In genomic region chr6:53794720-53795253, GRCh38 we compare ENCODE assay signal across 8 cellular contexts. TPM values are rescaled to one million over a fixed set of nuclear protein-coding genes. Genes with fewer than 3 reads are reported as not detected.
DNase-seq lines count a peak whose midpoint lies in the region; ATAC-seq and TF ChIP-seq lines count a peak whose summit lies in the region.

TSS of gene LRRC1 (plus strand) at chr6:53795005. CDS start at chr6:53795257, 252 bp downstream.

- H3K27me3 Mint-ChIP-seq in chondrocyte (ENCODE audit: low read depth) = no peaks in the 10 kb centered on the region

- H3K9me3 ChIP-seq in AG04450 (ENCODE audit: control insufficient read depth, insufficient read depth, low read length) = no peaks in the 10 kb centered on the region; the same call in 1 of the 2 replicates

- TF ChIP-seq CTCF in AG04450 (IDR thresholded peaks at IDR 0.05; ENCODE audit: low read depth, low read length) = no peak
- no peak for TF ChIP-seq CTCF in chondrocyte (IDR thresholded peaks at IDR 0.05)

- POLR2A ChIA-PET in AG04450 (lab: Yijun Ruan, JAX) = interaction anchor here (0.6 to 2.2 kb wide), 15 partner anchors 23 to 435 kb away, joined by 3 to 23 read pairs (median 5); partner anchors contain the start of gene GCLC

- H3K4me3 Mint-ChIP-seq in chondrocyte (ENCODE audit: unreplicated experiment) = peak within 1 kb of the TSS; percentile 99

- DNase-seq in AG04450 (ENCODE audit: low read depth, low spot score) = peak; percentile 80
- DNase-seq in NCI-H2196 (lab: John Stamatoyannopoulos, UW; ENCODE audit: unreplicated experiment) = peak; percentile 91
- DNase-seq in activated CD4-positive, CD25-positive, alpha-beta regulatory T cell treated with anti-CD3 and anti-CD28 coated beads, Interleukin-2, amount 50 U/mL, for 72 hours = peak; percentile 81
- DNase-seq in chondrocyte (ENCODE audit: low spot score) = peak; percentile 97
- peak; percentile 93 for DNase-seq in kidney tubule cell (ENCODE audit: low spot score)
- peak; percentile 67 to 72 for DNase-seq in stimulated activated CD4-positive, alpha-beta T cell treated with anti-CD3 and anti-CD28 coated beads, Interleukin-1b, Interleukin-23, amount 100 ng/mL, for 1 hour (ENCODE audit: low read depth in 2 of 2)

- no peaks in the 10 kb centered on the region for H3K27me3 ChIP-seq in AG04450 (ENCODE audit: control insufficient read depth, insufficient read depth, low read length)

- H3K36me3 Mint-ChIP-seq in chondrocyte (ENCODE audit: low read depth) = peaks cover 1% of the 10 kb centered on the region

- H3K27ac Mint-ChIP-seq in chondrocyte (ENCODE audit: unreplicated experiment) = peak within 1 kb of the TSS; percentile 100

- peak within 1 kb of the TSS; percentile 97 for H3K4me3 ChIP-seq in AG04450 (ENCODE audit: low read depth, low read length)

- H3K4me1 Mint-ChIP-seq in chondrocyte (ENCODE audit: low read depth) = peaks cover 49% of the 10 kb centered on the region

- ATAC-seq in GM18861 (IDR thresholded peaks at IDR 0.05; ENCODE audit: unreplicated experiment) (peak; percentile 50), HG03066 (IDR thresholded peaks at IDR 0.05; ENCODE audit: low read depth, unreplicated experiment) (peak; percentile 76)

- peaks cover 5% of the 10 kb centered on the region for H3K9me3 Mint-ChIP-seq in chondrocyte (ENCODE audit: low read depth)

- peak within 1 kb of the TSS; percentile 88 for H3K27ac ChIP-seq in AG04450 (ENCODE audit: low read depth, low read length)

- CTCF ChIA-PET in AG04450 (lab: Charles Lee) = interaction anchor here (0.6 to 4.7 kb wide), 6 partner anchors 33 to 163 kb away, joined by 3 to 68 read pairs (median 4); no protein-coding TSS in a partner anchor

RNA-seq across cellular contexts. Expression of gene LRRC1, which starts in this region (rescaled TPM):
- 11.5 and 13.9 TPM in 2 replicates for polyA plus RNA-seq in AG04450 (2011; rRNA removed)
- 12.2 and 14.0 TPM in 2 replicates for polyA minus RNA-seq in AG04450 (2011; rRNA and poly(A)+ RNA removed)
- 10.4 to 14.1 TPM (median 14.0 TPM) in 3 replicates for total RNA-seq in chondrocyte

Comparison
In these comparisons a context has a peak if more than half of its experiments do, and no peak if none do; other contexts are left out.
1. Peak in every context shown above with its lines: DNase-seq, ATAC-seq, H3K4me3 ChIP-seq and H3K27ac ChIP-seq.